20 cellular contexts compared by ENCODE assay signal in the genomic region with DNA sequence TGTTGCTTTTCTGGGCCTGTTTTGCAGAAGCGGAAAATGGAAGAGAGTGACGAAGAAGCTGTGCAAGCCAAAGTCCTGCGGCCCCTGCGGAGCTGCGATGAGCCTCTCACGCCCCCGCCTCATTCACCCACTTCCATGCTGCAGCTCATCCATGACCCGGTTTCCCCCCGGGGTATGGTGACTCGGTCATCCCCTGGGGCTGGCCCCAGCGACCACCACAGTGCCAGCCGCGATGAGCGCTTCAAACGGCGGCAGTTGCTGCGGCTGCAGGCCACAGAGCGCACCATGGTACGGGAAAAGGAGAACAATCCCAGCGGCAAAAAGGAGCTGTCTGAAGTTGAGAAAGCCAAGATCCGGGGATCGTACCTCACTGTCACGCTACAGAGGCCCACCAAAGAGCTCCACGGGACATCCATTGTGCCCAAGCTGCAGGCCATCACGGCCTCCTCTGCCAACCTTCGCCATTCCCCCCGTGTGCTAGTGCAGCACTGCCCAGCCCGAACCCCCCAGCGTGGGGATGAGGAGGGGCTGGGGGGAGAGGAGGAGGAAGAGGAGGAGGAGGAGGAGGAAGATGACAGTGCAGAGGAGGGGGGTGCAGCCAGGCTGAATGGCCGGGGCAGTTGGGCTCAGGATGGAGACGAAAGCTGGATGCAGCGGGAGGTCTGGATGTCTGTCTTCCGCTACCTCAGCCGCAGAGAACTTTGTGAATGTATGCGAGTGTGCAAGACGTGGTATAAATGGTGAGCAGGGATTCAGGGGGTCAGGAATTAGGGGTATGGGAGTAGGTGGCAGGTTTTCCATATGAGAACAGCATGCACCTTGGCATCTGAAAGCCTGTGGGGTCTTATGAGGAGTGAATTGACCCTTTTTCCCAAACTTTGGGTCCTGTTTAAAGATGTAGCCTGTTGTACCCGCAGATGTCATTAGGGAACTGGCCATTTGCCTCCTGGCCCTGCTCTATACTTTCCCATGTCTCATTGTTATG. TPM values are rescaled to one million over a fixed set of nuclear protein-coding genes. Genes with fewer than 3 reads are reported as not detected.
A peak's percentile ranks its signal among the peaks of the same experiment; 100 is the strongest.
DNase-seq lines count a peak whose midpoint lies in the region; ATAC-seq and TF ChIP-seq lines count a peak whose summit lies in the region.
"Had no signal": no experiment of that assay in that cellular context is flagged by ENCODE, and none has a peak within 500 bp of the region (broad histone marks: within the 10 kb centered on the region; RNA-seq: fewer than 3 reads in every experiment).

No MANE protein-coding gene starts in this region.

- no peak for DNase-seq in activated CD4-positive, alpha-beta T cell treated with anti-CD3 and anti-CD28 coated beads, Interleukin-2, amount 10 ng/mL, durations not matched to agents 7 days and 5 days
- DNase-seq in activated CD4-positive, alpha-beta T cell treated with anti-CD3 and anti-CD28 coated beads for 4 hours, result no peak
- DNase-seq in 8988T (peak; percentile 4), T-helper 17 cell (no peak), mesothelial cell of epicardium (ENCODE audit: low spot score in 2 of 2, unreplicated experiment in 2 of 2) (no peak), activated gamma-delta T cell (lab: John Stamatoyannopoulos, UW) (no peak), foreskin keratinocyte (no peak)
- DNase-seq: activated CD4-positive, alpha-beta memory T cell treated with anti-CD3 and anti-CD28 coated beads for 36 hours; activated T-cell treated with anti-CD3 and anti-CD28 coated beads, Interleukin-2, amount 50 U/mL, for 4 hours; cortex of kidney; head of caudate nucleus; left cardiac atrium; NCI-H1694; NCI-H526; RPMI8226; stimulated activated CD4-positive, alpha-beta T cell treated with anti-CD3 and anti-CD28 coated beads, Interleukin-4, amount 100 ng/mL, for 1 hour; trophoblast cell had no signal

- peak overlapping the region; percentile 59 for H3K27ac Mint-ChIP-seq in activated CD4-positive, alpha-beta T cell treated with anti-CD3 and anti-CD28 coated beads, Interleukin-2, amount 10 ng/mL, durations not matched to agents 7 days and 5 days
- H3K27ac Mint-ChIP-seq in T-helper 17 cell (peak overlapping the region; percentile 100), mesothelial cell of epicardium (peak overlapping the region; percentile 19)

- no peaks in the 10 kb centered on the region for H3K27me3 Mint-ChIP-seq in activated CD4-positive, alpha-beta T cell treated with anti-CD3 and anti-CD28 coated beads, Interleukin-2, amount 10 ng/mL, durations not matched to agents 7 days and 5 days
- no peaks in the 10 kb centered on the region for H3K27me3 Mint-ChIP-seq in T-helper 17 cell
- no peaks in the 10 kb centered on the region for H3K27me3 Mint-ChIP-seq in mesothelial cell of epicardium (ENCODE audit: low read depth)
- H3K27me3 Mint-ChIP-seq: activated CD4-positive, alpha-beta memory T cell treated with anti-CD3 and anti-CD28 coated beads for 36 hours; brain had no signal

- TF ChIP-seq CTCF in mesothelial cell of epicardium (IDR thresholded peaks at IDR 0.05; ENCODE audit: unreplicated experiment) (no peak), foreskin keratinocyte (conservative IDR thresholded peaks at IDR 0.05) (no peak)

- POLR2A ChIA-PET in activated CD4-positive, alpha-beta T cell treated with anti-CD3 and anti-CD28 coated beads, Interleukin-2, amount 10 ng/mL, durations not matched to agents 7 days and 5 days (lab: Charles Lee), result no interaction called here

- CTCF ChIA-PET in activated CD4-positive, alpha-beta T cell treated with anti-CD3 and anti-CD28 coated beads, Interleukin-2, amount 10 ng/mL, durations not matched to agents 7 days and 5 days (lab: Charles Lee), result interaction anchor here (0.6 to 3.5 kb wide), 6 partner anchors 13 to 132 kb away, joined by 3 to 32 read pairs (median 4); no protein-coding TSS in a partner anchor

- peaks cover 79% of the 10 kb centered on the region for H3K36me3 Mint-ChIP-seq in activated CD4-positive, alpha-beta T cell treated with anti-CD3 and anti-CD28 coated beads, Interleukin-2, amount 10 ng/mL, durations not matched to agents 7 days and 5 days (ENCODE audit: low read depth)
- H3K36me3 Mint-ChIP-seq in T-helper 17 cell (ENCODE audit: low read depth) (peaks cover 9% of the 10 kb centered on the region), mesothelial cell of epicardium (peaks cover 60% of the 10 kb centered on the region)

- H3K27me3 ChIP-seq in foreskin keratinocyte, result no peaks in the 10 kb centered on the region
- H3K27me3 ChIP-seq: neutrophil had no signal

- no peak overlapping the region for H3K4me3 Mint-ChIP-seq in activated CD4-positive, alpha-beta T cell treated with anti-CD3 and anti-CD28 coated beads, Interleukin-2, amount 10 ng/mL, durations not matched to agents 7 days and 5 days
- H3K4me3 Mint-ChIP-seq in T-helper 17 cell (peak overlapping the region; percentile 78), mesothelial cell of epicardium (no peak overlapping the region)
- H3K4me3 Mint-ChIP-seq: activated CD4-positive, alpha-beta memory T cell treated with anti-CD3 and anti-CD28 coated beads for 36 hours; activated T-cell treated with anti-CD3 and anti-CD28 coated beads, Interleukin-2, amount 50 U/mL, for 4 hours; brain had no signal

- H3K9me3 Mint-ChIP-seq in activated CD4-positive, alpha-beta T cell treated with anti-CD3 and anti-CD28 coated beads, Interleukin-2, amount 10 ng/mL, durations not matched to agents 7 days and 5 days, result no peaks in the 10 kb centered on the region
- H3K9me3 Mint-ChIP-seq in mesothelial cell of epicardium, result no peaks in the 10 kb centered on the region
- H3K9me3 Mint-ChIP-seq: activated CD4-positive, alpha-beta memory T cell treated with anti-CD3 and anti-CD28 coated beads for 36 hours; activated T-cell treated with anti-CD3 and anti-CD28 coated beads, Interleukin-2, amount 50 U/mL, for 4 hours; brain had no signal

- ATAC-seq in T-helper 17 cell (no peak), GM18520 (IDR thresholded peaks at IDR 0.05; ENCODE audit: unreplicated experiment) (no peak), foreskin keratinocyte (no peak)
- ATAC-seq: activated T-cell treated with anti-CD3 and anti-CD28 coated beads, Interleukin-2, amount 50 U/mL, for 4 hours; left cardiac atrium had no signal

- no peaks in the 10 kb centered on the region for H3K9me3 ChIP-seq in T-helper 17 cell (ENCODE audit: control insufficient read depth, low read length, poor library complexity, severe bottlenecking)
- H3K9me3 ChIP-seq: neutrophil had no signal

- H3K4me1 ChIP-seq in foreskin keratinocyte, result peaks cover 18% of the 10 kb centered on the region

- peaks cover 45% of the 10 kb centered on the region for H3K4me1 Mint-ChIP-seq in activated CD4-positive, alpha-beta T cell treated with anti-CD3 and anti-CD28 coated beads, Interleukin-2, amount 10 ng/mL, durations not matched to agents 7 days and 5 days
- H3K4me1 Mint-ChIP-seq in T-helper 17 cell (peaks cover 39% of the 10 kb centered on the region), mesothelial cell of epicardium (peaks cover 43% of the 10 kb centered on the region)
- H3K4me1 Mint-ChIP-seq: brain had no signal

- H3K27ac ChIP-seq in foreskin keratinocyte, result no peak overlapping the region
- H3K27ac ChIP-seq: neutrophil had no signal

RNA-seq across cellular contexts. Expression of gene GRK2, which starts 15.9 kb away (rescaled TPM):
- 100 to 1,000 TPM; 306 to 324 TPM for total RNA-seq in activated CD4-positive, alpha-beta T cell treated with anti-CD3 and anti-CD28 coated beads, Interleukin-2, amount 10 ng/mL, durations not matched to agents 7 days and 5 days
- total RNA-seq in T-helper 17 cell, result 100 to 1,000 TPM; 264 to 276 TPM
- 46.4 to 48.4 TPM (median 46.5 TPM) in 3 replicates for total RNA-seq in mesothelial cell of epicardium
- total RNA-seq in foreskin keratinocyte, result 34.3 and 36.5 TPM in 2 replicates
- 29.2 and 31.4 TPM in 2 replicates for polyA plus RNA-seq in foreskin keratinocyte

RNA-seq across cellular contexts. Expression of gene ANKRD13D, which starts 38.8 kb away (rescaled TPM):
- total RNA-seq in activated CD4-positive, alpha-beta T cell treated with anti-CD3 and anti-CD28 coated beads, Interleukin-2, amount 10 ng/mL, durations not matched to agents 7 days and 5 days, result 100 to 1,000 TPM; 135 to 194 TPM
- 100 to 1,000 TPM; 174 to 220 TPM for total RNA-seq in T-helper 17 cell
- total RNA-seq in mesothelial cell of epicardium, result 71.3 to 78.5 TPM (median 76.5 TPM) in 3 replicates
- 28.8 and 29.2 TPM in 2 replicates for total RNA-seq in foreskin keratinocyte
- polyA plus RNA-seq in foreskin keratinocyte, result 25.3 and 26.1 TPM in 2 replicates

RNA-seq across cellular contexts. Expression of gene SSH3, which starts 53.0 kb away (rescaled TPM):
- total RNA-seq in activated CD4-positive, alpha-beta T cell treated with anti-CD3 and anti-CD28 coated beads, Interleukin-2, amount 10 ng/mL, durations not matched to agents 7 days and 5 days, result 1 to 10 TPM; 8.2 to 9.6 TPM
- total RNA-seq in T-helper 17 cell (10 to 100 TPM; 12.8 to 17.8 TPM), mesothelial cell of epicardium (50.4 to 59.0 TPM (median 55.4 TPM) in 3 replicates), foreskin keratinocyte (27.7 and 31.0 TPM in 2 replicates)
- 27.8 and 30.2 TPM in 2 replicates for polyA plus RNA-seq in foreskin keratinocyte

Comparison
In these comparisons a context has a peak if more than half of its experiments do, and no peak if none do; other contexts are left out.
1. H3K27ac Mint-ChIP-seq: peak in every context shown above with its lines; median percentile 100 in T-helper 17 cell; 59 in activated CD4-positive, alpha-beta T cell treated with anti-CD3 and anti-CD28 coated beads, Interleukin-2, amount 10 ng/mL, durations not matched to agents 7 days and 5 days; 19 in mesothelial cell of epicardium.